In genomic region chr19:50329926-50330294, GRCh38 we compare ENCODE assay signal across 9 cellular contexts. TPM values are rescaled to one million over a fixed set of nuclear protein-coding genes. Genes with fewer than 3 reads are reported as not detected.
DNase-seq lines count a peak whose midpoint lies in the region; ATAC-seq and TF ChIP-seq lines count a peak whose summit lies in the region.
"Not testable (repeated sequence)": the region's sequence is repeated elsewhere in the genome, so short reads cannot be mapped to it uniquely, and the experiment has no call there.
"Had no signal": no experiment of that assay in that cellular context is flagged by ENCODE, and none has a peak within 500 bp of the region (broad histone marks: within the 10 kb centered on the region; RNA-seq: fewer than 3 reads in every experiment).

No MANE protein-coding gene starts in this region.

- not testable (repeated sequence) for H2AFZ ChIP-seq in OCI-LY7 (ENCODE audit: low read length)

- H4K20me1 ChIP-seq in OCI-LY7 (ENCODE audit: insufficient read depth, low read length) = peaks cover 14% of the 10 kb centered on the region

- TSS peak; percentile 76 for BruUV-seq in OCI-LY7 (replicated peaks; lab: Mats Ljungman, UMichigan)

- H3K4me3 ChIP-seq in GM08714 (ENCODE audit: low read length) (peak overlapping the region; percentile 57; the same call in 1 of the 2 replicates), OCI-LY7 (ENCODE audit: low read depth, low read length, poor library complexity, severe bottlenecking) (peak overlapping the region; percentile 68), heart left ventricle (peak overlapping the region in 10 of 12 donors; percentile 22 to 58 (median 50)), gastrocnemius medialis (peak overlapping the region; percentile 50 to 61 (median 54)), upper lobe of right lung (peak overlapping the region; percentile 45)
- not testable (repeated sequence) for H3K4me3 ChIP-seq in body of pancreas

- H3K27ac ChIP-seq in OCI-LY7 (ENCODE audit: low read depth, low read length, poor library complexity, severe bottlenecking) = peak overlapping the region; percentile 79
- H3K27ac ChIP-seq in body of pancreas = peak overlapping the region; percentile 50 to 78 (median 74)
- H3K27ac ChIP-seq in heart left ventricle = peak overlapping the region in 11 of 12 donors; percentile 49 to 92 (median 68)
- H3K27ac ChIP-seq in gastrocnemius medialis = peak overlapping the region; percentile 79 to 94 (median 90)
- peak overlapping the region; percentile 58 for H3K27ac ChIP-seq in upper lobe of right lung

- H3K4me2 ChIP-seq in OCI-LY7 (ENCODE audit: low read length) = peak overlapping the region; percentile 67

- POLR2A ChIA-PET in OCI-LY7 (lab: Charles Lee) = interaction anchor here (1.0 to 1.1 kb wide), 2 partner anchors 10 to 14 kb away, joined by 3 read pairs; no protein-coding TSS in a partner anchor
- POLR2A ChIA-PET in activated CD8-positive, alpha-beta T cell treated with anti-CD3 and anti-CD28 coated beads, Interleukin-2, amount 10 ng/mL, durations not matched to agents 7 days and 5 days (lab: Charles Lee) = not testable (repeated sequence)

- H3K4me1 ChIP-seq in OCI-LY7 (ENCODE audit: insufficient read depth, low read length, poor library complexity, severe bottlenecking) (peaks cover 59% of the 10 kb centered on the region), body of pancreas (peaks cover 85% of the 10 kb centered on the region), heart left ventricle (peaks cover 0 to 61% (median 24%) of the 10 kb centered on the region in 12 donors), gastrocnemius medialis (peaks cover 38 to 45% of the 10 kb centered on the region in 2 donors), upper lobe of right lung (peaks cover 31% of the 10 kb centered on the region)

- H3K9me3 ChIP-seq in OCI-LY7 (ENCODE audit: low read length); body of pancreas; heart left ventricle; gastrocnemius medialis; upper lobe of right lung: not testable (repeated sequence)

- not testable (repeated sequence) for H3K9me3 Mint-ChIP-seq in activated CD8-positive, alpha-beta T cell treated with anti-CD3 and anti-CD28 coated beads, Interleukin-2, amount 10 ng/mL, durations not matched to agents 7 days and 5 days (ENCODE audit: insufficient read depth); mesothelial cell of epicardium

- not testable (repeated sequence) for ATAC-seq in activated CD8-positive, alpha-beta T cell treated with anti-CD3 and anti-CD28 coated beads, Interleukin-2, amount 10 ng/mL, durations not matched to agents 7 days and 5 days; body of pancreas; heart left ventricle; gastrocnemius medialis; upper lobe of right lung

- peak overlapping the region; percentile 65 for H3K4me3 Mint-ChIP-seq in activated CD8-positive, alpha-beta T cell treated with anti-CD3 and anti-CD28 coated beads, Interleukin-2, amount 10 ng/mL, durations not matched to agents 7 days and 5 days
- H3K4me3 Mint-ChIP-seq in mesothelial cell of epicardium = peak overlapping the region; percentile 80

- not testable (repeated sequence) for H3K9me2 ChIP-seq in OCI-LY7 (ENCODE audit: insufficient read depth, low read length)

- H3K4me1 Mint-ChIP-seq in activated CD8-positive, alpha-beta T cell treated with anti-CD3 and anti-CD28 coated beads, Interleukin-2, amount 10 ng/mL, durations not matched to agents 7 days and 5 days (ENCODE audit: low read depth) = peaks cover 74% of the 10 kb centered on the region
- peaks cover 57% of the 10 kb centered on the region for H3K4me1 Mint-ChIP-seq in mesothelial cell of epicardium

- in situ Hi-C loops in gastrocnemius medialis (cut with MboI; ENCODE audit: low sequenced_read_pairs in 4 of 4) = not testable (repeated sequence)

- H3K36me3 Mint-ChIP-seq in activated CD8-positive, alpha-beta T cell treated with anti-CD3 and anti-CD28 coated beads, Interleukin-2, amount 10 ng/mL, durations not matched to agents 7 days and 5 days (ENCODE audit: low read depth) = peaks cover 15% of the 10 kb centered on the region
- H3K36me3 Mint-ChIP-seq in mesothelial cell of epicardium = not testable (repeated sequence)

- peaks cover 39% of the 10 kb centered on the region for H3K79me2 ChIP-seq in OCI-LY7 (ENCODE audit: insufficient read depth, low read depth, low read length)

- not testable (repeated sequence) for TF ChIP-seq POLR2A in body of pancreas (IDR thresholded peaks at IDR 0.05); heart left ventricle (IDR thresholded peaks at IDR 0.05); gastrocnemius medialis (IDR thresholded peaks at IDR 0.05)

- WGBS in body of pancreas, 2 donors = 28 to 34% methylated on average over 17 to 18 of the region's 18 CpGs
- WGBS in heart left ventricle, 4 donors = 15 to 18% (median 16%) methylated on average over 18 of the region's 18 CpGs

- not testable (repeated sequence) for TF ChIP-seq CTCF in OCI-LY7 (conservative IDR thresholded peaks at IDR 0.05; ENCODE audit: low read length); body of pancreas (IDR thresholded peaks at IDR 0.05); heart left ventricle (IDR thresholded peaks at IDR 0.05); mesothelial cell of epicardium (IDR thresholded peaks at IDR 0.05; ENCODE audit: unreplicated experiment); gastrocnemius medialis (IDR thresholded peaks at IDR 0.05 in 4 of 5, conservative IDR thresholded peaks at IDR 0.05 in 1 of 5); upper lobe of right lung (IDR thresholded peaks at IDR 0.05)

- peaks cover 28% of the 10 kb centered on the region for H3K36me3 ChIP-seq in OCI-LY7 (ENCODE audit: insufficient read depth, low read length)
- H3K36me3 ChIP-seq in body of pancreas (replicated peaks in 1 of 2; ENCODE audit: insufficient read depth in 1 of 2, low read depth in 2 of 2); heart left ventricle; gastrocnemius medialis; upper lobe of right lung: not testable (repeated sequence)

- intact Hi-C loops in OCI-LY7 (cut with micrococcal nuclease; ENCODE audit: unreplicated experiment) (loop anchor here (2.0 to 10.0 kb wide), 3 partner anchors 15 to 1275 kb away; no protein-coding TSS in a partner anchor), heart left ventricle (cut with DNase I) (loop anchor here in 1 of 10 donors (5.0 to 10.0 kb wide), 2 partner anchors 163 to 185 kb away; no protein-coding TSS in a partner anchor), gastrocnemius medialis (cut with DNase I; ENCODE audit: low total_unique reads) (loop anchor here (1.0 to 5.0 kb wide), 2 partner anchors 52 to 305 kb away; partner anchors contain the start of genes POLD1 and VRK3)
- intact Hi-C loops in body of pancreas (cut with DNase I); upper lobe of right lung (cut with DNase I): not testable (repeated sequence)

- not testable (repeated sequence) for DNase-seq in OCI-LY7 (ENCODE audit: low spot score); activated CD8-positive, alpha-beta T cell treated with anti-CD3 and anti-CD28 coated beads, Interleukin-2, amount 10 ng/mL, durations not matched to agents 7 days and 5 days; body of pancreas; mesothelial cell of epicardium (ENCODE audit: low spot score in 2 of 2, unreplicated experiment in 2 of 2); gastrocnemius medialis; upper lobe of right lung
- peak in 1 of 5 donors; percentile 26 for DNase-seq in heart left ventricle

- H3K27me3 ChIP-seq in body of pancreas, upper lobe of right lung: not testable (repeated sequence)
- H3K27me3 ChIP-seq in heart left ventricle = peaks cover 2 to 75% (median 26%) of the 10 kb centered on the region in 9 donors
- peaks cover 18 to 29% (median 23%) of the 10 kb centered on the region in 3 donors for H3K27me3 ChIP-seq in gastrocnemius medialis

- H3K27me3 Mint-ChIP-seq in activated CD8-positive, alpha-beta T cell treated with anti-CD3 and anti-CD28 coated beads, Interleukin-2, amount 10 ng/mL, durations not matched to agents 7 days and 5 days (ENCODE audit: low read depth) = peaks cover 46% of the 10 kb centered on the region
- H3K27me3 Mint-ChIP-seq in mesothelial cell of epicardium (ENCODE audit: low read depth) = peaks cover 46% of the 10 kb centered on the region

- CTCF ChIA-PET in OCI-LY7 (lab: Charles Lee; ENCODE audit: unreplicated experiment); activated CD8-positive, alpha-beta T cell treated with anti-CD3 and anti-CD28 coated beads, Interleukin-2, amount 10 ng/mL, durations not matched to agents 7 days and 5 days (lab: Charles Lee): not testable (repeated sequence)

- H3K27ac Mint-ChIP-seq in activated CD8-positive, alpha-beta T cell treated with anti-CD3 and anti-CD28 coated beads, Interleukin-2, amount 10 ng/mL, durations not matched to agents 7 days and 5 days = peak overlapping the region; percentile 65
- H3K27ac Mint-ChIP-seq in mesothelial cell of epicardium = peak overlapping the region; percentile 96

RNA-seq across cellular contexts. Expression of gene KCNC3, which starts 0.7 kb away (rescaled TPM):
- 7.1 and 7.4 TPM in 2 replicates for total RNA-seq in OCI-LY7 (2014; rRNA removed; shearing (Covaris generic))
- total RNA-seq in OCI-LY7 (2022) (21.7 and 23.4 TPM in 2 replicates), body of pancreas (1 to 10 TPM; 1.8 to 6.3 TPM), heart left ventricle (1 to 10 TPM in 8 of 9 donors, under 1 TPM in 1; 0.87 to 4.4 (median 2.5) TPM), mesothelial cell of epicardium (53.4 to 57.7 TPM (median 54.4 TPM) in 3 replicates), gastrocnemius medialis (1 to 10 TPM in 1 of 4 donors, under 1 TPM in 3; 0.25 to 1.4 (median 0.53) TPM), upper lobe of right lung (12.8 TPM)
- total RNA-seq in activated CD8-positive, alpha-beta T cell treated with anti-CD3 and anti-CD28 coated beads, Interleukin-2, amount 10 ng/mL, durations not matched to agents 7 days and 5 days = under 1 TPM; 0.39 to 0.47 TPM
- 1 to 10 TPM; 1.7 to 3.3 TPM for polyA plus RNA-seq in heart left ventricle
- total RNA-seq: M059J had no signal

RNA-seq across cellular contexts. Expression of gene NAPSA, which starts 35.5 kb away (rescaled TPM):
- 2.6 and 5.7 TPM in 2 replicates for total RNA-seq in OCI-LY7 (2014; rRNA removed; shearing (Covaris generic))
- 15.7 and 30.1 TPM in 2 replicates for total RNA-seq in OCI-LY7 (2022)
- total RNA-seq in activated CD8-positive, alpha-beta T cell treated with anti-CD3 and anti-CD28 coated beads, Interleukin-2, amount 10 ng/mL, durations not matched to agents 7 days and 5 days = 1 to 10 TPM in 1 of 2 experiments, under 1 TPM in 1; 0.73 to 1.2 TPM
- 1 to 10 TPM; 1.8 to 2.3 TPM for total RNA-seq in body of pancreas
- under 1 TPM in 4 of 9 donors, not detected in 5; 0.28 to 0.89 (median 0.66) TPM for total RNA-seq in heart left ventricle
- polyA plus RNA-seq in heart left ventricle = under 1 TPM; 0.36 to 0.61 TPM
- 2.4 to 3.5 TPM (median 3.2 TPM) in 3 replicates for total RNA-seq in mesothelial cell of epicardium
- under 1 TPM in 1 of 4 donors, not detected in 3; 0.09 TPM for total RNA-seq in gastrocnemius medialis
- total RNA-seq in upper lobe of right lung = 1,895 TPM

RNA-seq across cellular contexts. Expression of gene NR1H2, which starts 46.3 kb away (rescaled TPM):
- 52.8 and 65.7 TPM in 2 replicates for total RNA-seq in OCI-LY7 (2014; rRNA removed; shearing (Covaris generic))
- total RNA-seq in OCI-LY7 (2022) (41.2 and 53.1 TPM in 2 replicates), body of pancreas (10 to 100 TPM; 43.2 to 50.1 TPM), heart left ventricle (100 to 1,000 TPM in 3 of 9 donors, 10 to 100 TPM in 6; 66.2 to 162 (median 74.3) TPM), mesothelial cell of epicardium (35.4 to 39.1 TPM (median 37.3 TPM) in 3 replicates), gastrocnemius medialis (100 to 1,000 TPM; 155 to 232 (median 200) TPM), upper lobe of right lung (101 TPM)
- 10 to 100 TPM; 56.4 to 64.1 TPM for total RNA-seq in activated CD8-positive, alpha-beta T cell treated with anti-CD3 and anti-CD28 coated beads, Interleukin-2, amount 10 ng/mL, durations not matched to agents 7 days and 5 days
- 100 to 1,000 TPM in 1 of 2 donors, 10 to 100 TPM in 1; 91.5 to 155 TPM for polyA plus RNA-seq in heart left ventricle

RNA-seq across cellular contexts. Expression of gene POLD1, which starts 54.2 kb away (rescaled TPM):
- 147 and 233 TPM in 2 replicates for total RNA-seq in OCI-LY7 (2014; rRNA removed; shearing (Covaris generic))
- 119 and 127 TPM in 2 replicates for total RNA-seq in OCI-LY7 (2022)
- 100 to 1,000 TPM; 163 to 181 TPM for total RNA-seq in activated CD8-positive, alpha-beta T cell treated with anti-CD3 and anti-CD28 coated beads, Interleukin-2, amount 10 ng/mL, durations not matched to agents 7 days and 5 days
- total RNA-seq in body of pancreas = 10 to 100 TPM; 13.2 to 13.8 TPM
- 10 to 100 TPM in 4 of 9 donors, 1 to 10 TPM in 5; 6.1 to 18.0 (median 9.0) TPM for total RNA-seq in heart left ventricle
- polyA plus RNA-seq in heart left ventricle = 10 to 100 TPM in 1 of 2 donors, 1 to 10 TPM in 1; 9.6 to 12.1 TPM
- 58.4 to 60.6 TPM (median 60.3 TPM) in 3 replicates for total RNA-seq in mesothelial cell of epicardium
- total RNA-seq in gastrocnemius medialis = 10 to 100 TPM in 1 of 4 donors, 1 to 10 TPM in 3; 4.0 to 18.3 (median 6.0) TPM
- 34.4 TPM for total RNA-seq in upper lobe of right lung

Comparison
In these comparisons a context has a peak if more than half of its experiments do, and no peak if none do; other contexts are left out.
1. RNA of gene NAPSA, which starts 35.5 kb away (total RNA-seq): 1,895 TPM in upper lobe of right lung (single experiment); 2.6 to 30.1 TPM in OCI-LY7, 2.4 to 3.5 TPM in mesothelial cell of epicardium, 1.8 to 2.3 TPM in body of pancreas, 0.73 to 1.2 TPM in activated CD8-positive, alpha-beta T cell treated with anti-CD3 and anti-CD28 coated beads, Interleukin-2, amount 10 ng/mL, durations not matched to agents 7 days and 5 days, 0.28 to 0.89 TPM in heart left ventricle and 0.09 TPM in gastrocnemius medialis; every median in the first group is over 10 times any median in the second.
2. Peak in every context shown above with its lines, with median percentiles within 50 percentile points of each other: H3K27ac ChIP-seq.